10 cellular contexts compared by ENCODE assay signal in the genomic region with DNA sequence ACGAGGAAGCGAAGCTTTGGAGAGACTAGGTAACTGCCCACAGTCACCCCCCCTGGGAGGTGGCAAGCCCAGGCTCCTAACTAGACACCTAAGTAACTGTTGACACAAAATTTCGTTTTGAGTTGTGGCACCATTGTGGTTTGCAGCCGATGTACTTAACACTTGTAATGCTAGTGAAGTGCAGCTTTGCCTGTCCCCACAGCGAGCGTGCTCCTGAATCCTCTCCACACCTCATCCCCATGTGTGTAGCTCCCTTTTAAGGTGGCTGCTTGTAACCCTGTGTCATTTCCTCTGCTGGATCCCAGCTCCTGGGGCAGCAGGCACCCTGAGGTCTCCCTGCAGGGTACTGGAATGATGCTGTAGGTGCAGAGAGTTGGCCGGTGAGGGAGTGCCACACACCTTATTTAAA.
A peak's percentile ranks its signal among the peaks of the same experiment; 100 is the strongest.
DNase-seq lines count a peak whose midpoint lies in the region; ATAC-seq and TF ChIP-seq lines count a peak whose summit lies in the region.
"Had no signal": no experiment of that assay in that cellular context is flagged by ENCODE, and none has a peak within 500 bp of the region (broad histone marks: within the 10 kb centered on the region; RNA-seq: fewer than 3 reads in every experiment).

No MANE protein-coding gene starts in this region.

- no peak for TF ChIP-seq POLR2A in sigmoid colon (IDR thresholded peaks at IDR 0.05)
- TF ChIP-seq POLR2A in tibial nerve (IDR thresholded peaks at IDR 0.05) = no peak

- H3K9me3 ChIP-seq in left lung (peaks cover 0 to 4% of the 10 kb centered on the region in 2 donors), sigmoid colon (no peaks in the 10 kb centered on the region), tibial nerve (no peaks in the 10 kb centered on the region)

- H3K4me1 Mint-ChIP-seq in activated T-helper 1 cell treated with anti-CD3 and anti-CD28 coated beads, Interleukin-12 subunit alpha, Interleukin-12 subunit beta, Interleukin-2, Interleukin-4 antibody, amounts not matched to agents 30 ng/mL and 10 ng/mL and 1 ng/mL, durations not matched to agents 14 hours and 24 hours and 36 hours (ENCODE audit: low read depth) = peaks cover 6% of the 10 kb centered on the region

- H3K4me1 ChIP-seq in left lung (peaks cover 0 to 37% of the 10 kb centered on the region in 2 donors), sigmoid colon (peaks cover 0 to 73% (median 57%) of the 10 kb centered on the region in 4 donors), tibial nerve (peaks cover 0 to 41% (median 8%) of the 10 kb centered on the region in 4 donors)

- no peak overlapping the region for H3K4me3 Mint-ChIP-seq in activated T-helper 1 cell treated with anti-CD3 and anti-CD28 coated beads, Interleukin-12 subunit alpha, Interleukin-12 subunit beta, Interleukin-2, Interleukin-4 antibody, amounts not matched to agents 30 ng/mL and 10 ng/mL and 1 ng/mL, durations not matched to agents 14 hours and 24 hours and 36 hours

- DNase-seq in left lung (no peak), sigmoid colon (no peak), D341Med (ENCODE audit: low spot score) (no peak), tibial nerve (ENCODE audit: low spot score in 2 of 2) (no peak)
- no peak for DNase-seq in activated T-helper 1 cell treated with anti-CD3 and anti-CD28 coated beads, Interleukin-12 subunit alpha, Interleukin-12 subunit beta, Interleukin-2, Interleukin-4 antibody, amounts not matched to agents 30 ng/mL and 10 ng/mL and 1 ng/mL, durations not matched to agents 14 hours and 24 hours and 36 hours (ENCODE audit: low spot score)
- DNase-seq: hypothalamus, NCI-H1048 had no signal

- no peak overlapping the region for H3K4me3 ChIP-seq in left lung
- H3K4me3 ChIP-seq in sigmoid colon = no peak overlapping the region
- H3K4me3 ChIP-seq in tibial nerve = no peak overlapping the region

- H3K27ac ChIP-seq in left lung = no peak overlapping the region
- peak overlapping the region in 1 of 4 donors; percentile 56 for H3K27ac ChIP-seq in sigmoid colon
- no peak overlapping the region for H3K27ac ChIP-seq in tibial nerve

- H3K9me3 Mint-ChIP-seq in activated T-helper 1 cell treated with anti-CD3 and anti-CD28 coated beads, Interleukin-12 subunit alpha, Interleukin-12 subunit beta, Interleukin-2, Interleukin-4 antibody, amounts not matched to agents 30 ng/mL and 10 ng/mL and 1 ng/mL, durations not matched to agents 14 hours and 24 hours and 36 hours = peaks cover 3% of the 10 kb centered on the region

- H3K36me3 Mint-ChIP-seq in activated T-helper 1 cell treated with anti-CD3 and anti-CD28 coated beads, Interleukin-12 subunit alpha, Interleukin-12 subunit beta, Interleukin-2, Interleukin-4 antibody, amounts not matched to agents 30 ng/mL and 10 ng/mL and 1 ng/mL, durations not matched to agents 14 hours and 24 hours and 36 hours (ENCODE audit: low read depth) = no peaks in the 10 kb centered on the region

- H3K36me3 ChIP-seq in left lung = no peaks in the 10 kb centered on the region
- H3K36me3 ChIP-seq in sigmoid colon = no peaks in the 10 kb centered on the region
- no peaks in the 10 kb centered on the region for H3K36me3 ChIP-seq in tibial nerve

- no peak overlapping the region for H3K27ac Mint-ChIP-seq in activated T-helper 1 cell treated with anti-CD3 and anti-CD28 coated beads, Interleukin-12 subunit alpha, Interleukin-12 subunit beta, Interleukin-2, Interleukin-4 antibody, amounts not matched to agents 30 ng/mL and 10 ng/mL and 1 ng/mL, durations not matched to agents 14 hours and 24 hours and 36 hours

- peaks cover 5% of the 10 kb centered on the region for H3K27me3 Mint-ChIP-seq in activated T-helper 1 cell treated with anti-CD3 and anti-CD28 coated beads, Interleukin-12 subunit alpha, Interleukin-12 subunit beta, Interleukin-2, Interleukin-4 antibody, amounts not matched to agents 30 ng/mL and 10 ng/mL and 1 ng/mL, durations not matched to agents 14 hours and 24 hours and 36 hours (ENCODE audit: insufficient read depth)

- intact Hi-C loops in left lung (cut with DNase I) (no loop called here), sigmoid colon (cut with DNase I) (loop anchor here (5.0 kb wide), 1 partner anchor 36 kb away; no protein-coding TSS in a partner anchor)
- intact Hi-C loops in activated T-helper 1 cell treated with anti-CD3 and anti-CD28 coated beads, Interleukin-12 subunit alpha, Interleukin-12 subunit beta, Interleukin-2, Interleukin-4 antibody, amounts not matched to agents 30 ng/mL and 10 ng/mL and 1 ng/mL, durations not matched to agents 14 hours and 24 hours and 36 hours (cut with micrococcal nuclease) = no loop called here

- TF ChIP-seq EP300 in sigmoid colon (IDR thresholded peaks at IDR 0.05) (no peak), tibial nerve (IDR thresholded peaks at IDR 0.05) (no peak)

- no peaks in the 10 kb centered on the region for H3K27me3 ChIP-seq in left lung
- H3K27me3 ChIP-seq in sigmoid colon = no peaks in the 10 kb centered on the region
- H3K27me3 ChIP-seq in tibial nerve = no peaks in the 10 kb centered on the region

- 51 to 67% methylated on average over 7 of the region's 7 CpGs for WGBS in sigmoid colon, 2 donors
- 83 to 85% methylated on average over 7 of the region's 7 CpGs for WGBS in tibial nerve, 2 donors

- no peak for TF ChIP-seq CTCF in left lung (IDR thresholded peaks at IDR 0.05)
- no peak for TF ChIP-seq CTCF in sigmoid colon (IDR thresholded peaks at IDR 0.05)
- TF ChIP-seq CTCF in tibial nerve (IDR thresholded peaks at IDR 0.05) = no peak

- ATAC-seq in GM18858 (IDR thresholded peaks at IDR 0.05; ENCODE audit: unreplicated experiment) = peak; percentile 57
- peak; percentile 46 for ATAC-seq in GM21737 (IDR thresholded peaks at IDR 0.05; ENCODE audit: unreplicated experiment)
- ATAC-seq in HG03469 (IDR thresholded peaks at IDR 0.05; ENCODE audit: unreplicated experiment) = peak; percentile 71
- ATAC-seq in left lung = peak; percentile 14

Comparison
In these comparisons a context has a peak if more than half of its experiments do, and no peak if none do; other contexts are left out.
1. ATAC-seq: peak in every context shown above with its lines; median percentile 71 in HG03469; 57 in GM18858; 46 in GM21737; 14 in left lung.